13 cellular contexts compared by ENCODE assay signal in the genomic region with DNA sequence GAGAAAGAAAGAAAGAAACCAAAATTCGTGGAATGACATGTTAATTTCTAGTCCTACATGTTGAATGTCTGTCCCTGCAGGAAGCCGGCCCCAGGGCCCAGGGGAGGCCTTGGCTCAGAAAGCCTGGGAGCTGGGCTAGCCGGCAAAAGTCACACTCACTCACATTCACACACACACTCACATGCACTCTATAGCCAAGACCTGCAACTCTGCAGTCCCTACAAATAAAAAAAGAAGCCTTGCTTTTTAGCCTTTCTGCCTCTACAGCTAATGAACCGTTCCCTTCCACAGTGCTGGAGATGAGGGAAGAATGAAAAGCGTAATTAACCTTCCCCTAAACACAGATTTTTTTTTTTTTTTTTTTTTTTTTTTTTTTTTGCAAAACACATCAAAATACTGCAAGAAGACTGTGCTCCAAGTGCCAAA. TPM values are rescaled to one million over a fixed set of nuclear protein-coding genes. Genes with fewer than 3 reads are reported as not detected.
DNase-seq lines count a peak whose midpoint lies in the region; ATAC-seq and TF ChIP-seq lines count a peak whose summit lies in the region.
"Had no signal": no experiment of that assay in that cellular context is flagged by ENCODE, and none has a peak within 500 bp of the region (broad histone marks: within the 10 kb centered on the region; RNA-seq: fewer than 3 reads in every experiment).

No MANE protein-coding gene starts in this region.

- no peak for ATAC-seq in left ventricle myocardium superior
- ATAC-seq: CD8-positive, alpha-beta T cell had no signal

- peaks cover 43% of the 10 kb centered on the region for H3K4me1 Mint-ChIP-seq in osteocyte (ENCODE audit: unreplicated experiment)

- H3K9me3 ChIP-seq in ES-I3 (ENCODE audit: control insufficient read depth, insufficient read depth, low read length) = no peaks in the 10 kb centered on the region
- H3K9me3 ChIP-seq: sigmoid colon had no signal

- H3K4me1 ChIP-seq in ES-I3 (ENCODE audit: insufficient read depth, low read length) = peaks cover 6% of the 10 kb centered on the region; the same call in 1 of the 2 replicates

- peak; percentile 29 for DNase-seq in SK-N-DZ (ENCODE audit: low spot score)
- peak; percentile 46 for DNase-seq in left ventricle myocardium superior
- no peak for DNase-seq in osteocyte (ENCODE audit: extremely low spot score, unreplicated experiment)
- no peak for DNase-seq in cerebellum (ENCODE audit: low spot score)
- no peak for DNase-seq in effector CD8-positive, alpha-beta T cell (lab: John Stamatoyannopoulos, UW)
- no peak for DNase-seq in NCI-H1436 (lab: John Stamatoyannopoulos, UW)
- DNase-seq in NCI-H146 treated with DMSO at 0.1 percent for 48 hours (lab: John Stamatoyannopoulos, UW; ENCODE audit: unreplicated experiment) = no peak
- DNase-seq: CD8-positive, alpha-beta T cell; foreskin melanocyte; NCI-H226; sigmoid colon had no signal

- H3K36me3 ChIP-seq in ES-I3 (ENCODE audit: insufficient read depth, low read length) = no peaks in the 10 kb centered on the region
- H3K36me3 ChIP-seq: sigmoid colon had no signal

- TF ChIP-seq CTCF in osteocyte (IDR thresholded peaks at IDR 0.05) = no peak

- H3K4me3 Mint-ChIP-seq in osteocyte (ENCODE audit: unreplicated experiment) = peak overlapping the region; percentile 39
- H3K4me3 Mint-ChIP-seq: CD8-positive, alpha-beta T cell had no signal

- no peaks in the 10 kb centered on the region for H3K9me3 Mint-ChIP-seq in osteocyte (ENCODE audit: unreplicated experiment)
- H3K9me3 Mint-ChIP-seq: CD8-positive, alpha-beta T cell had no signal

- no peaks in the 10 kb centered on the region for H3K36me3 Mint-ChIP-seq in osteocyte (ENCODE audit: unreplicated experiment)
- H3K36me3 Mint-ChIP-seq: CD8-positive, alpha-beta T cell had no signal

- peaks cover 40% of the 10 kb centered on the region for H3K27me3 Mint-ChIP-seq in osteocyte (ENCODE audit: unreplicated experiment)

- intact Hi-C loops in left ventricle myocardium superior (cut with micrococcal nuclease) = no loop called here

- no peak overlapping the region for H3K27ac Mint-ChIP-seq in osteocyte (ENCODE audit: unreplicated experiment)
- H3K27ac Mint-ChIP-seq: CD8-positive, alpha-beta T cell; memory B cell had no signal

- H3K9ac ChIP-seq in ES-I3 (ENCODE audit: low read depth, low read length) = peak overlapping the region; percentile 38; the same call in 1 of the 2 replicates

RNA-seq across cellular contexts. Expression of a gene that starts 4.4 kb away (rescaled TPM):
- 0.86 and 2.2 TPM in 2 replicates for polyA plus RNA-seq in SK-N-DZ (2014; cell fraction: cytosol; rRNA removed)
- polyA plus RNA-seq in SK-N-DZ (2014; cell fraction: nucleus; rRNA removed) = 0.74 and 0.90 TPM in 2 replicates
- total RNA-seq in left ventricle myocardium superior = 16.3 TPM
- 5.6 and 5.9 TPM in 2 replicates for total RNA-seq in osteocyte
- total RNA-seq in cerebellum = 7.2 TPM
- total RNA-seq: CD8-positive, alpha-beta T cell had no signal

Comparison
In these comparisons a context has a peak if more than half of its experiments do, and no peak if none do; other contexts are left out.
1. DNase-seq: peak in SK-N-DZ (single experiment) and left ventricle myocardium superior (single experiment); none in osteocyte (single experiment), cerebellum (single experiment), effector CD8-positive, alpha-beta T cell (single experiment), NCI-H1436 (single experiment) and NCI-H146 treated with DMSO at 0.1 percent for 48 hours (single experiment).